30 cellular contexts compared by ENCODE assay signal in genomic region chr21:28299946-28300345, GRCh38.
"Had no signal": no experiment of that assay in that cellular context is flagged by ENCODE, and none has a peak within 500 bp of the region (broad histone marks: within the 10 kb centered on the region; RNA-seq: fewer than 3 reads in every experiment).

No MANE protein-coding gene starts in this region.

- H3K4me3 ChIP-seq: adrenal gland, body of pancreas, cardiac muscle cell, colonic mucosa, esophagus muscularis mucosa, heart left ventricle had no signal

- H3K4me1 ChIP-seq: adrenal gland, body of pancreas, colonic mucosa, esophagus muscularis mucosa, heart left ventricle had no signal

- DNase-seq: activated B cell treated with CpG ODN at 0.5 μM for 24 hours; activated CD4-positive, alpha-beta memory T cell treated with anti-CD3 and anti-CD28 coated beads for 36 hours; activated CD4-positive, alpha-beta T cell treated with anti-CD3 and anti-CD28 coated beads, Interleukin-2, amount 10 ng/mL, durations not matched to agents 24 days and 14 days; activated CD8-positive, alpha-beta memory T cell treated with anti-CD3 and anti-CD28 coated beads, Interleukin-2, amount 10 ng/mL, durations not matched to agents 7 days and 5 days; activated CD8-positive, alpha-beta memory T cell treated with anti-CD3 and anti-CD28 coated beads, Interleukin-2, amount 50 U/mL, for 4 hours; activated CD8-positive, alpha-beta T cell treated with anti-CD3 and anti-CD28 coated beads, Interleukin-2, amount 10 ng/mL, durations not matched to agents 7 days and 5 days; activated effector memory CD4-positive, alpha-beta T cell treated with anti-CD3 and anti-CD28 coated beads, Interleukin-2, amount 50 U/mL, for 16 hours; activated naive CD4-positive, alpha-beta T cell treated with anti-CD3 and anti-CD28 coated beads for 36 hours; activated naive CD8-positive, alpha-beta T cell treated with anti-CD3 and anti-CD28 coated beads for 36 hours; activated naive CD8-positive, alpha-beta T cell treated with anti-CD3 and anti-CD28 coated beads, Interleukin-2, amount 50 U/mL, for 24 hours; activated T-cell treated with anti-CD3 and anti-CD28 coated beads, Interleukin-2, amount 50 U/mL, for 1 hour; activated T-cell treated with anti-CD3 and anti-CD28 coated beads, Interleukin-2, amount 50 U/mL, for 48 hours; adrenal gland; amygdala; aorta; body of pancreas; central memory CD4-positive, alpha-beta T cell; cerebellar nuclear complex; colonic mucosa; effector CD8-positive, alpha-beta T cell; erythroblast; heart left ventricle; T-helper 1 cell; T-helper 17 cell; T1000; WERI-Rb-1 had no signal

- H3K36me3 ChIP-seq: adrenal gland, cardiac muscle cell, colonic mucosa, esophagus muscularis mucosa, heart left ventricle, WERI-Rb-1 had no signal

- FAIRE-seq: endothelial cell of umbilical vein had no signal

- ATAC-seq: activated CD4-positive, CD25-positive, alpha-beta regulatory T cell treated with anti-CD3 and anti-CD28 coated beads, Interleukin-2, amount 50 U/mL, for 24 hours; activated CD8-positive, alpha-beta memory T cell treated with anti-CD3 and anti-CD28 coated beads, Interleukin-2, amount 10 ng/mL, durations not matched to agents 7 days and 5 days; activated CD8-positive, alpha-beta T cell treated with anti-CD3 and anti-CD28 coated beads, Interleukin-2, amount 10 ng/mL, durations not matched to agents 7 days and 5 days; activated naive CD8-positive, alpha-beta T cell treated with anti-CD3 and anti-CD28 coated beads, Interleukin-2, amount 50 U/mL, for 24 hours; body of pancreas; heart left ventricle; T-helper 17 cell had no signal

- H3K27ac ChIP-seq: adrenal gland, body of pancreas, cardiac muscle cell, colonic mucosa, esophagus muscularis mucosa, heart left ventricle, WERI-Rb-1 had no signal

- H3K27me3 ChIP-seq: adrenal gland, body of pancreas, cardiac muscle cell, colonic mucosa, esophagus muscularis mucosa, heart left ventricle had no signal

- H3K9me3 ChIP-seq: adrenal gland, body of pancreas, colonic mucosa, esophagus muscularis mucosa had no signal
